29 cellular contexts compared by ENCODE assay signal in genomic region chr6:6970851-6971250, GRCh38.
"Had no signal": no experiment of that assay in that cellular context is flagged by ENCODE, and none has a peak within 500 bp of the region (broad histone marks: within the 10 kb centered on the region; RNA-seq: fewer than 3 reads in every experiment).

No MANE protein-coding gene starts in this region.

- H3K36me3 ChIP-seq: brain microvascular endothelial cell, spleen, thoracic aorta, uterus had no signal

- DNase-seq: activated CD4-positive, alpha-beta T cell treated with anti-CD3 and anti-CD28 coated beads for 36 hours; activated CD4-positive, alpha-beta T cell treated with anti-CD3 and anti-CD28 coated beads, Interleukin-2, amount 50 U/mL, for 4 hours; activated CD4-positive, CD25-positive, alpha-beta regulatory T cell; activated CD8-positive, alpha-beta memory T cell treated with anti-CD3 and anti-CD28 coated beads for 24 hours; activated effector memory CD4-positive, alpha-beta T cell treated with anti-CD3 and anti-CD28 coated beads, Interleukin-2, amount 50 U/mL, for 16 hours; activated naive CD4-positive, alpha-beta T cell treated with anti-CD3 and anti-CD28 coated beads, Interleukin-2, amount 10 ng/mL, durations not matched to agents 7 days and 5 days; activated naive CD8-positive, alpha-beta T cell treated with anti-CD3 and anti-CD28 coated beads, Interleukin-2, amount 10 ng/mL, durations not matched to agents 7 days and 5 days; brain microvascular endothelial cell; caudate nucleus; cortex of kidney; effector memory CD8-positive, alpha-beta T cell; foreskin melanocyte; left cardiac atrium; left ventricle myocardium superior; mammary epithelial cell; naive B cell; nephron progenitor cell; nucleus accumbens; right cardiac atrium; spleen; stimulated activated naive CD4-positive, alpha-beta T cell treated with Interleukin-2 at 50 U/mL for 16 hours; T-cell; uterus had no signal

- H3K4me1 Mint-ChIP-seq: activated CD4-positive, alpha-beta T cell treated with anti-CD3 and anti-CD28 coated beads for 36 hours; activated naive CD4-positive, alpha-beta T cell treated with anti-CD3 and anti-CD28 coated beads, Interleukin-2, amount 10 ng/mL, durations not matched to agents 7 days and 5 days; activated naive CD8-positive, alpha-beta T cell treated with anti-CD3 and anti-CD28 coated beads, Interleukin-2, amount 10 ng/mL, durations not matched to agents 7 days and 5 days; mesothelial cell of epicardium; naive B cell; T-cell had no signal

- H3K9me3 Mint-ChIP-seq: activated naive CD4-positive, alpha-beta T cell treated with anti-CD3 and anti-CD28 coated beads, Interleukin-2, amount 10 ng/mL, durations not matched to agents 7 days and 5 days; activated naive CD8-positive, alpha-beta T cell treated with anti-CD3 and anti-CD28 coated beads, Interleukin-2, amount 10 ng/mL, durations not matched to agents 7 days and 5 days; effector memory CD8-positive, alpha-beta T cell; mesothelial cell of epicardium; naive B cell; nephron progenitor cell; T-cell; type B pancreatic cell had no signal

- H3K4me3 ChIP-seq: spleen, thoracic aorta, uterus had no signal

- H3K9me3 ChIP-seq: spleen, thoracic aorta, uterus had no signal

- H3K27me3 ChIP-seq: brain microvascular endothelial cell, spleen, uterus had no signal

- H2AFZ ChIP-seq: parathyroid adenoma had no signal

- H3K36me3 Mint-ChIP-seq: activated naive CD4-positive, alpha-beta T cell treated with anti-CD3 and anti-CD28 coated beads, Interleukin-2, amount 10 ng/mL, durations not matched to agents 7 days and 5 days; activated naive CD8-positive, alpha-beta T cell treated with anti-CD3 and anti-CD28 coated beads, Interleukin-2, amount 10 ng/mL, durations not matched to agents 7 days and 5 days; mesothelial cell of epicardium; naive B cell; T-cell; type B pancreatic cell had no signal

- H3K79me2 ChIP-seq: parathyroid adenoma had no signal

- H3K4me1 ChIP-seq: parathyroid adenoma, uterus had no signal

- H3K9ac ChIP-seq: parathyroid adenoma had no signal

- H3K4me3 Mint-ChIP-seq: activated CD4-positive, alpha-beta T cell treated with anti-CD3 and anti-CD28 coated beads for 36 hours; activated naive CD4-positive, alpha-beta T cell treated with anti-CD3 and anti-CD28 coated beads, Interleukin-2, amount 10 ng/mL, durations not matched to agents 7 days and 5 days; activated naive CD8-positive, alpha-beta T cell treated with anti-CD3 and anti-CD28 coated beads, Interleukin-2, amount 10 ng/mL, durations not matched to agents 7 days and 5 days; effector memory CD8-positive, alpha-beta T cell; mesothelial cell of epicardium; naive B cell; nephron progenitor cell; T-cell; type B pancreatic cell had no signal

- H3K27ac Mint-ChIP-seq: activated CD4-positive, alpha-beta T cell treated with anti-CD3 and anti-CD28 coated beads for 36 hours; activated naive CD4-positive, alpha-beta T cell treated with anti-CD3 and anti-CD28 coated beads, Interleukin-2, amount 10 ng/mL, durations not matched to agents 7 days and 5 days; activated naive CD8-positive, alpha-beta T cell treated with anti-CD3 and anti-CD28 coated beads, Interleukin-2, amount 10 ng/mL, durations not matched to agents 7 days and 5 days; effector memory CD8-positive, alpha-beta T cell; mesothelial cell of epicardium; nephron progenitor cell; T-cell had no signal

- ATAC-seq: activated CD4-positive, alpha-beta T cell treated with anti-CD3 and anti-CD28 coated beads for 36 hours; effector memory CD8-positive, alpha-beta T cell; left cardiac atrium; left ventricle myocardium superior; right cardiac atrium; T-cell had no signal

- FAIRE-seq: astrocyte, islet of Langerhans had no signal

- H3K27ac ChIP-seq: brain microvascular endothelial cell, parathyroid adenoma, spleen, thoracic aorta, uterus had no signal
